ENCODE assay signal across 8 cellular contexts in genomic region chr10:38401565-38401964, GRCh38.
A peak's percentile ranks its signal among the peaks of the same experiment; 100 is the strongest.
DNase-seq lines count a peak whose midpoint lies in the region; ATAC-seq, FAIRE-seq and TF ChIP-seq lines count a peak whose summit lies in the region.
"Not testable (repeated sequence)": the region's sequence is repeated elsewhere in the genome, so short reads cannot be mapped to it uniquely, and the experiment has no call there.

No MANE protein-coding gene starts in this region.

- H3K36me3 Mint-ChIP-seq in CD4-positive, alpha-beta T cell (ENCODE audit: low read depth); naive thymus-derived CD8-positive, alpha-beta T cell; stimulated activated naive CD8-positive, alpha-beta T cell treated with anti-CD3 and anti-CD28 coated beads, Interleukin-15, Interleukin-2, amounts not matched to agents 100 ng/mL and 50 ng/mL, for 24 hours (ENCODE audit: low read depth): not testable (repeated sequence)

- peak overlapping the region; percentile 68; the same call in 1 of the 2 replicates for H2AFZ ChIP-seq in SK-N-SH (ENCODE audit: low read depth)
- H2AFZ ChIP-seq in GM12878 (ENCODE audit: control insufficient read depth, low read depth, low read length) = not testable (repeated sequence)

- H3K27me3 ChIP-seq in CD4-positive, alpha-beta T cell (ENCODE audit: control insufficient read depth, insufficient read depth, low read length); HL-60 (ENCODE audit: insufficient read depth, poor library complexity, severe bottlenecking); SK-N-SH (ENCODE audit: insufficient read depth); GM12878 (replicated peaks in 1 of 2; ENCODE audit: control insufficient read depth in 2 of 2, insufficient read depth in 2 of 2, low read length in 1 of 2): not testable (repeated sequence)

- TF ChIP-seq RAD21 in SK-N-SH (IDR thresholded peaks at IDR 0.05; ENCODE audit: low read length); GM12878 (IDR thresholded peaks at IDR 0.05; ENCODE audit: insufficient read depth, low read depth, low read length): not testable (repeated sequence)

- not testable (repeated sequence) for H3K9me3 ChIP-seq in CD4-positive, alpha-beta T cell (ENCODE audit: control insufficient read depth, low read length); SK-N-SH; GM12878 (replicated peaks; ENCODE audit: control insufficient read depth, insufficient read depth, low read length)

- not testable (repeated sequence) for H3K4me1 Mint-ChIP-seq in CD4-positive, alpha-beta T cell (ENCODE audit: low read depth); stimulated activated naive CD8-positive, alpha-beta T cell treated with anti-CD3 and anti-CD28 coated beads, Interleukin-15, Interleukin-2, amounts not matched to agents 100 ng/mL and 50 ng/mL, for 24 hours (ENCODE audit: low read depth)
- peaks cover 2 to 11% (median 7%) of the 10 kb centered on the region in 4 donors for H3K4me1 Mint-ChIP-seq in naive thymus-derived CD8-positive, alpha-beta T cell

- H3K27ac Mint-ChIP-seq in CD4-positive, alpha-beta T cell = peak overlapping the region; percentile 100
- H3K27ac Mint-ChIP-seq in naive thymus-derived CD8-positive, alpha-beta T cell = peak overlapping the region in 8 of 10 donors; percentile 3 to 100 (median 96)
- H3K27ac Mint-ChIP-seq in stimulated activated naive CD8-positive, alpha-beta T cell treated with anti-CD3 and anti-CD28 coated beads, Interleukin-15, Interleukin-2, amounts not matched to agents 100 ng/mL and 50 ng/mL, for 24 hours = peak overlapping the region; percentile 98

- not testable (repeated sequence) for DNase-seq in CD4-positive, alpha-beta T cell; HL-60 (ENCODE audit: low read depth in 1 of 2, low spot score in 1 of 2); SK-N-SH; GM12878 (ENCODE audit: low read depth, low spot score)
- DNase-seq in activated CD8-positive, alpha-beta memory T cell treated with anti-CD3 and anti-CD28 coated beads, Interleukin-2, amount 50 U/mL, for 48 hours = peak; percentile 50
- DNase-seq in Right ventricle myocardium inferior (ENCODE audit: missing footprints) = peak; percentile 30
- peak in 1 of 10 donors; percentile 9 for DNase-seq in naive thymus-derived CD8-positive, alpha-beta T cell

- not testable (repeated sequence) for H3K9me3 Mint-ChIP-seq in CD4-positive, alpha-beta T cell; naive thymus-derived CD8-positive, alpha-beta T cell; stimulated activated naive CD8-positive, alpha-beta T cell treated with anti-CD3 and anti-CD28 coated beads, Interleukin-15, Interleukin-2, amounts not matched to agents 100 ng/mL and 50 ng/mL, for 24 hours

- peak overlapping the region; percentile 92 for H3K4me3 Mint-ChIP-seq in CD4-positive, alpha-beta T cell
- H3K4me3 Mint-ChIP-seq in naive thymus-derived CD8-positive, alpha-beta T cell = peak overlapping the region in 9 of 10 donors; percentile 83 to 95 (median 89)
- peak overlapping the region; percentile 91 for H3K4me3 Mint-ChIP-seq in stimulated activated naive CD8-positive, alpha-beta T cell treated with anti-CD3 and anti-CD28 coated beads, Interleukin-15, Interleukin-2, amounts not matched to agents 100 ng/mL and 50 ng/mL, for 24 hours

- CTCF ChIA-PET in CD4-positive, alpha-beta T cell (lab: Charles Lee) = interaction anchor here (1.6 kb wide), 1 partner anchor 425 kb away, joined by 5 read pairs; the partner anchor contains the start of gene ZNF25
- CTCF ChIA-PET in SK-N-SH (lab: Yijun Ruan, JAX); GM12878 (lab: Yijun Ruan, JAX): not testable (repeated sequence)

- WGBS in SK-N-SH (ENCODE audit: low lambda C conversion rate) = 69% methylated on average over 12 of the region's 13 CpGs
- 68% methylated on average over 13 of the region's 13 CpGs for WGBS in GM12878 (ENCODE audit: insufficient coverage, insufficient replicate concordance, low lambda C conversion rate, missing lambda C conversion rate)

- BruUV-seq in GM12878 (replicated peaks; lab: Mats Ljungman, UMichigan) = not testable (repeated sequence)

- H3K27me3 Mint-ChIP-seq in CD4-positive, alpha-beta T cell; naive thymus-derived CD8-positive, alpha-beta T cell; stimulated activated naive CD8-positive, alpha-beta T cell treated with anti-CD3 and anti-CD28 coated beads, Interleukin-15, Interleukin-2, amounts not matched to agents 100 ng/mL and 50 ng/mL, for 24 hours: not testable (repeated sequence)

- in situ Hi-C loops in GM12878 (cut with MboI) = not testable (repeated sequence)

- TF ChIP-seq EP300 in SK-N-SH (IDR thresholded peaks at IDR 0.05; ENCODE audit: borderline replicate concordance in 1 of 2, low read depth in 1 of 2, low read length in 1 of 2); GM12878 (IDR thresholded peaks at IDR 0.05; ENCODE audit: borderline replicate concordance in 1 of 2, control insufficient read depth in 1 of 2, low read depth in 2 of 2, low read length in 2 of 2): not testable (repeated sequence)

- TF ChIP-seq POLR2A in GM12878 (IDR thresholded peaks at IDR 0.05; ENCODE audit: low read depth, low read length) = not testable (repeated sequence)

- intact Hi-C loops in CD4-positive, alpha-beta T cell (cut with DNase I, micrococcal nuclease) = loop anchor here (5.0 to 10.0 kb wide), 3 partner anchors 307 to 427 kb away; partner anchors contain the start of genes ZNF25 (in 2 of the 2) and ZNF37A (in 1 of the 2)
- intact Hi-C loops in GM12878 (cut with micrococcal nuclease; ENCODE audit: unreplicated experiment); Right ventricle myocardium inferior (cut with DNase I): not testable (repeated sequence)

- not testable (repeated sequence) for H3K4me1 ChIP-seq in SK-N-SH (ENCODE audit: control insufficient read depth in 1 of 2, insufficient read depth in 2 of 2, low read depth in 1 of 2, low read length in 1 of 2); GM12878 (ENCODE audit: control insufficient read depth, insufficient read depth, low read length)

- not testable (repeated sequence) for H3K27ac ChIP-seq in CD4-positive, alpha-beta T cell (ENCODE audit: low read depth, low read length); HL-60 (replicated peaks); SK-N-SH (ENCODE audit: low read depth in 2 of 2, low read length in 1 of 2)
- 0 out of 2 replicates have a peak overlapping the region, but pooled peaks have one; percentile 83 for H3K27ac ChIP-seq in GM12878 (ENCODE audit: control insufficient read depth, insufficient read depth)

- not testable (repeated sequence) for H3K79me2 ChIP-seq in SK-N-SH (ENCODE audit: insufficient read depth); GM12878 (ENCODE audit: control insufficient read depth, insufficient read depth, low read length)

- FAIRE-seq in GM12878 (lab: Jason Lieb, UNC) = not testable (repeated sequence)

- H3K36me3 ChIP-seq in SK-N-SH (replicated peaks in 1 of 2; ENCODE audit: control insufficient read depth in 1 of 2, insufficient read depth in 2 of 2, low read length in 1 of 2); GM12878 (ENCODE audit: control insufficient read depth in 2 of 2, insufficient read depth in 2 of 2, low read length in 1 of 2): not testable (repeated sequence)

- peak overlapping the region; percentile 89 for H3K4me2 ChIP-seq in SK-N-SH
- H3K4me2 ChIP-seq in GM12878 (ENCODE audit: control insufficient read depth, insufficient read depth) = peak overlapping the region; percentile 68

- RAD21 ChIA-PET in GM12878 (lab: Charles Lee; ENCODE audit: unreplicated experiment) = interaction anchor here (1.5 kb wide), 1 partner anchor 425 kb away, joined by 9 read pairs; the partner anchor contains the start of gene ZNF25

- 0 out of 2 replicates have a peak overlapping the region, but pooled peaks have one; percentile 79 for H3K4me3 ChIP-seq in HL-60 (replicated peaks; ENCODE audit: insufficient read depth, low read length)
- peak overlapping the region; percentile 77 to 84 for H3K4me3 ChIP-seq in SK-N-SH (ENCODE audit: low read depth in 2 of 2, low read length in 1 of 2)
- H3K4me3 ChIP-seq in GM12878 = peak overlapping the region; percentile 53

- H4K20me1 ChIP-seq in SK-N-SH (ENCODE audit: insufficient read depth); GM12878 (ENCODE audit: control insufficient read depth, insufficient read depth): not testable (repeated sequence)

- TF ChIP-seq CTCF in CD4-positive, alpha-beta T cell (IDR thresholded peaks at IDR 0.05); HL-60 (IDR thresholded peaks at IDR 0.05; ENCODE audit: insufficient read depth, low read length); SK-N-SH (IDR thresholded peaks at IDR 0.05); GM12878 (IDR thresholded peaks at IDR 0.05 in 2 of 3, conservative IDR thresholded peaks at IDR 0.05 in 1 of 3; ENCODE audit: control insufficient read depth in 2 of 3, extremely low read depth in 1 of 3, insufficient read depth in 1 of 3, low read depth in 3 of 3, low read length in 3 of 3): not testable (repeated sequence)

- H3K9ac ChIP-seq in SK-N-SH = not testable (repeated sequence)
- peak overlapping the region; percentile 27 for H3K9ac ChIP-seq in GM12878 (ENCODE audit: control insufficient read depth, insufficient read depth, low read length)

- not testable (repeated sequence) for ATAC-seq in CD4-positive, alpha-beta T cell (ENCODE audit: poor library complexity); GM12878; Right ventricle myocardium inferior; naive thymus-derived CD8-positive, alpha-beta T cell

- H3K9me2 ChIP-seq in SK-N-SH = not testable (repeated sequence)

- POLR2A ChIA-PET in CD4-positive, alpha-beta T cell (lab: Charles Lee) = interaction anchor here (1.8 to 2.4 kb wide), 3 partner anchors 307 to 425 kb away, joined by 8 to 10 read pairs (median 9); partner anchors contain the start of genes ZNF25, ZNF33A and ZNF37A
- POLR2A ChIA-PET in SK-N-SH (lab: Yijun Ruan, JAX) = not testable (repeated sequence)
- POLR2A ChIA-PET in GM12878 (lab: Charles Lee) = interaction anchor here (0.6 kb wide), 1 partner anchor 307 kb away, joined by 3 read pairs; no protein-coding TSS in a partner anchor
- POLR2A ChIA-PET in naive thymus-derived CD8-positive, alpha-beta T cell (lab: Charles Lee) = interaction anchor here (1.0 to 1.8 kb wide), 3 partner anchors 391 to 544 kb away, joined by 5 to 15 read pairs (median 7); partner anchors contain the start of genes ZNF248, ZNF25 and ZNF33A

- not testable (repeated sequence) for H3F3A ChIP-seq in SK-N-SH (replicated peaks; ENCODE audit: insufficient read depth)

- SMC1A ChIA-PET in GM12878 (lab: Charles Lee; ENCODE audit: uncharacterized antibody, unreplicated experiment) = interaction anchor here (1.6 kb wide), 1 partner anchor 392 kb away, joined by 3 read pairs; no protein-coding TSS in a partner anchor
